ENCODE assay signal across 25 cellular contexts in genomic region chr10:91930939-91931338, GRCh38.
"Had no signal": no experiment of that assay in that cellular context is flagged by ENCODE, and none has a peak within 500 bp of the region (broad histone marks: within the 10 kb centered on the region; RNA-seq: fewer than 3 reads in every experiment).

No MANE protein-coding gene starts in this region.

- H3K27ac ChIP-seq: breast epithelium, foreskin keratinocyte, heart right ventricle, neutrophil, parathyroid adenoma, psoas muscle, sigmoid colon, suprapubic skin, tibial artery had no signal

- H3K9ac ChIP-seq: parathyroid adenoma had no signal

- ATAC-seq: foreskin keratinocyte, heart right ventricle, psoas muscle had no signal

- H2AFZ ChIP-seq: parathyroid adenoma had no signal

- H3K27me3 ChIP-seq: breast epithelium, foreskin keratinocyte, heart right ventricle, neutrophil, sigmoid colon, suprapubic skin, tibial artery had no signal

- H3K36me3 ChIP-seq: breast epithelium had no signal

- H3K4me1 ChIP-seq: breast epithelium had no signal

- FAIRE-seq: colon, small intestine had no signal

- H3K4me3 ChIP-seq: breast epithelium, heart right ventricle, psoas muscle, sigmoid colon, suprapubic skin, tibial artery had no signal

- H3K9me3 ChIP-seq: breast epithelium, heart right ventricle, neutrophil, psoas muscle, sigmoid colon, suprapubic skin, tibial artery had no signal

- DNase-seq: activated CD4-positive, alpha-beta memory T cell treated with anti-CD3 and anti-CD28 coated beads for 36 hours; activated CD4-positive, alpha-beta T cell treated with anti-CD3 and anti-CD28 coated beads, Interleukin-2, amount 10 ng/mL, durations not matched to agents 24 days and 14 days; activated CD4-positive, CD25-positive, alpha-beta regulatory T cell treated with anti-CD3 and anti-CD28 coated beads, Interleukin-2, amount 50 U/mL, for 72 hours; activated CD8-positive, alpha-beta memory T cell treated with anti-CD3 and anti-CD28 coated beads, Interleukin-2, amount 50 U/mL, for 48 hours; activated gamma-delta T cell treated with Interleukin-2 at 50 U/mL for 16 hours; activated naive CD4-positive, alpha-beta T cell treated with anti-CD3 and anti-CD28 coated beads, Interleukin-2, amount 50 U/mL, for 16 hours; activated T-cell treated with anti-CD3 and anti-CD28 coated beads, Interleukin-2, amount 50 U/mL, for 24 hours; amygdala; effector memory CD4-positive, alpha-beta T cell; foreskin keratinocyte; heart right ventricle; naive B cell; nephron progenitor cell; psoas muscle; sigmoid colon; small intestine; stimulated activated naive CD4-positive, alpha-beta T cell; SW 1271; T-helper 9 cell; tibial artery had no signal
